Comparison of ENCODE assay signal across 17 cellular contexts in the genomic region with DNA sequence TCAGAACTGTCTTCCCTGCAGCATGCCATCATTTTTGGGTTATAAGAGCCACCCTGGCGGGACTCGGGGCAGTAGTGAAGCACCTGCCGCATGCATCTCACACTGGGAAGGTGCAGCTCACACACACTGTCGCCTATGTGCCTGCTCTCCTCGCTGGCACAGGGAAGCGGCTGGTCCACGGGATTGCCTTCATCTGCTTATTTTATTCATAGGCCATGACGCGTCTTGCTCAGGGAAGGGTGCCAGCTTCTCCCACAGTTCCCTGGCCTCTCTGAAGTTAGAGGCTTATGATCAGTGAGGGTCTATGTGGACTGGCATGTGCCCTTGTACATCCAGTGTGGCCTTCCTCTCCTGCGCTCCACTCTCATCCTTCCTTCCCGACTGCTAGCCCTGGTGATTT.
DNase-seq lines count a peak whose midpoint lies in the region; ATAC-seq and TF ChIP-seq lines count a peak whose summit lies in the region.
"Had no signal": no experiment of that assay in that cellular context is flagged by ENCODE, and none has a peak within 500 bp of the region (broad histone marks: within the 10 kb centered on the region; RNA-seq: fewer than 3 reads in every experiment).

No MANE protein-coding gene starts in this region.

- 0 out of 4 replicates have a peak overlapping the region, but pooled peaks of 1 of the 2 experiments have one; percentile 49 for H3K4me3 ChIP-seq in DND-41 (ENCODE audit: low read depth in 1 of 2, low read length in 2 of 2)
- H3K4me3 ChIP-seq: smooth muscle cell had no signal

- peaks cover 79% of the 10 kb centered on the region for H3K79me2 ChIP-seq in DND-41 (ENCODE audit: insufficient read depth, low read length)

- H3K36me3 ChIP-seq in DND-41 (ENCODE audit: insufficient read depth, low read length), result peaks cover 23% of the 10 kb centered on the region

- ATAC-seq in DND-41 (ENCODE audit: insufficient read depth, low read depth) (no peak), HG03108 (IDR thresholded peaks at IDR 0.05; ENCODE audit: unreplicated experiment) (no peak), HG03469 (IDR thresholded peaks at IDR 0.05; ENCODE audit: unreplicated experiment) (no peak), GM18867 (IDR thresholded peaks at IDR 0.05; ENCODE audit: unreplicated experiment) (no peak)

- H3K27ac ChIP-seq in DND-41 (ENCODE audit: low read length), result peak overlapping the region; percentile 92

- DNase-seq in activated CD4-positive, alpha-beta memory T cell treated with anti-CD3 and anti-CD28 coated beads for 36 hours, result no peak
- DNase-seq in activated CD4-positive, alpha-beta memory T cell treated with anti-CD3 and anti-CD28 coated beads, Interleukin-2, amount 10 ng/mL, durations not matched to agents 7 days and 5 days, result no peak
- DNase-seq in DND-41 (no peak), cerebellar cortex (ENCODE audit: low spot score) (peak; percentile 42), occipital lobe (lab: John Stamatoyannopoulos, UW) (peak; percentile 50)
- DNase-seq: Calu3, H7, Kasumi-1, NCI-H1694, NCI-H2171 treated with DMSO at 0.1 percent for 48 hours, NCI-H526 had no signal

- no peaks in the 10 kb centered on the region for H3K36me3 Mint-ChIP-seq in activated CD4-positive, alpha-beta memory T cell treated with anti-CD3 and anti-CD28 coated beads for 36 hours
- peaks cover 15% of the 10 kb centered on the region for H3K36me3 Mint-ChIP-seq in activated CD4-positive, alpha-beta memory T cell treated with anti-CD3 and anti-CD28 coated beads, Interleukin-2, amount 10 ng/mL, durations not matched to agents 7 days and 5 days (ENCODE audit: low read depth)

- H3K4me1 Mint-ChIP-seq in activated CD4-positive, alpha-beta memory T cell treated with anti-CD3 and anti-CD28 coated beads for 36 hours (ENCODE audit: low read depth), result peaks cover 47% of the 10 kb centered on the region
- peaks cover 26% of the 10 kb centered on the region for H3K4me1 Mint-ChIP-seq in activated CD4-positive, alpha-beta memory T cell treated with anti-CD3 and anti-CD28 coated beads, Interleukin-2, amount 10 ng/mL, durations not matched to agents 7 days and 5 days

- H3K9me3 Mint-ChIP-seq in activated CD4-positive, alpha-beta memory T cell treated with anti-CD3 and anti-CD28 coated beads for 36 hours, result no peaks in the 10 kb centered on the region
- no peaks in the 10 kb centered on the region for H3K9me3 Mint-ChIP-seq in activated CD4-positive, alpha-beta memory T cell treated with anti-CD3 and anti-CD28 coated beads, Interleukin-2, amount 10 ng/mL, durations not matched to agents 7 days and 5 days
- H3K9me3 Mint-ChIP-seq: activated CD4-positive, alpha-beta T cell treated with anti-CD3 and anti-CD28 coated beads, Interleukin-2, amount 10 ng/mL, durations not matched to agents 7 days and 5 days; central memory CD8-positive, alpha-beta T cell had no signal

- intact Hi-C loops in activated CD4-positive, alpha-beta memory T cell treated with anti-CD3 and anti-CD28 coated beads for 36 hours (cut with micrococcal nuclease), result loop anchor here (2.0 kb wide), 2 partner anchors 43 to 217 kb away; no protein-coding TSS in a partner anchor

- no peak overlapping the region for H3K4me3 Mint-ChIP-seq in activated CD4-positive, alpha-beta memory T cell treated with anti-CD3 and anti-CD28 coated beads for 36 hours
- no peak overlapping the region for H3K4me3 Mint-ChIP-seq in activated CD4-positive, alpha-beta memory T cell treated with anti-CD3 and anti-CD28 coated beads, Interleukin-2, amount 10 ng/mL, durations not matched to agents 7 days and 5 days

- peaks cover 54% of the 10 kb centered on the region for H3K4me1 ChIP-seq in DND-41 (ENCODE audit: insufficient read depth, low read length)

- no peaks in the 10 kb centered on the region for H3K27me3 ChIP-seq in DND-41 (ENCODE audit: insufficient read depth, low read length, poor library complexity)

- CTCF ChIA-PET in activated CD4-positive, alpha-beta memory T cell treated with anti-CD3 and anti-CD28 coated beads for 36 hours (lab: Charles Lee), result interaction anchor here (1.0 to 1.6 kb wide), 2 partner anchors 9 to 146 kb away, joined by 3 read pairs; no protein-coding TSS in a partner anchor
- CTCF ChIA-PET in activated CD4-positive, alpha-beta memory T cell treated with anti-CD3 and anti-CD28 coated beads, Interleukin-2, amount 10 ng/mL, durations not matched to agents 7 days and 5 days (lab: Charles Lee), result interaction anchor here (2.2 kb wide), 1 partner anchor 302 kb away, joined by 7 read pairs; no protein-coding TSS in a partner anchor

- no peak overlapping the region for H2AFZ ChIP-seq in DND-41 (ENCODE audit: low read depth, low read length)

- peak overlapping the region; percentile 55; the same call in 1 of the 2 replicates for H3K9ac ChIP-seq in DND-41 (ENCODE audit: low read depth, low read length)

- peak overlapping the region; percentile 90 for H3K27ac Mint-ChIP-seq in activated CD4-positive, alpha-beta memory T cell treated with anti-CD3 and anti-CD28 coated beads for 36 hours
- H3K27ac Mint-ChIP-seq in activated CD4-positive, alpha-beta memory T cell treated with anti-CD3 and anti-CD28 coated beads, Interleukin-2, amount 10 ng/mL, durations not matched to agents 7 days and 5 days, result no peak overlapping the region
- H3K27ac Mint-ChIP-seq: activated CD4-positive, alpha-beta T cell treated with anti-CD3 and anti-CD28 coated beads, Interleukin-2, amount 10 ng/mL, durations not matched to agents 7 days and 5 days had no signal

- POLR2A ChIA-PET in activated CD4-positive, alpha-beta memory T cell treated with anti-CD3 and anti-CD28 coated beads for 36 hours (lab: Charles Lee), result interaction anchor here (0.6 to 2.2 kb wide), 3 partner anchors 53 to 303 kb away, joined by 3 to 14 read pairs (median 3); a partner anchor contains a TSS
- POLR2A ChIA-PET in activated CD4-positive, alpha-beta memory T cell treated with anti-CD3 and anti-CD28 coated beads, Interleukin-2, amount 10 ng/mL, durations not matched to agents 7 days and 5 days (lab: Charles Lee), result interaction anchor here (0.8 to 3.7 kb wide), 3 partner anchors 77 to 304 kb away, joined by 4 to 38 read pairs (median 7); a partner anchor contains a TSS

- H4K20me1 ChIP-seq in DND-41 (ENCODE audit: insufficient read depth, low read length), result no peaks in the 10 kb centered on the region

- TF ChIP-seq CTCF in DND-41 (IDR thresholded peaks at IDR 0.05; ENCODE audit: borderline replicate concordance, extremely low read depth, low read length, poor library complexity, severe bottlenecking), result no peak

- H3K4me2 ChIP-seq in DND-41 (ENCODE audit: insufficient read depth, low read length), result peak overlapping the region; percentile 66
- H3K4me2 ChIP-seq: smooth muscle cell had no signal

- H3K9me3 ChIP-seq in DND-41 (ENCODE audit: insufficient read depth, low read length, severe bottlenecking), result no peaks in the 10 kb centered on the region

- H3K27me3 Mint-ChIP-seq in activated CD4-positive, alpha-beta memory T cell treated with anti-CD3 and anti-CD28 coated beads for 36 hours, result no peaks in the 10 kb centered on the region
- H3K27me3 Mint-ChIP-seq in activated CD4-positive, alpha-beta memory T cell treated with anti-CD3 and anti-CD28 coated beads, Interleukin-2, amount 10 ng/mL, durations not matched to agents 7 days and 5 days, result no peaks in the 10 kb centered on the region
- H3K27me3 Mint-ChIP-seq: activated CD4-positive, alpha-beta T cell treated with anti-CD3 and anti-CD28 coated beads, Interleukin-2, amount 10 ng/mL, durations not matched to agents 7 days and 5 days; central memory CD8-positive, alpha-beta T cell had no signal

Comparison
In these comparisons a context has a peak if more than half of its experiments do, and no peak if none do; other contexts are left out.
1. DNase-seq: peak in cerebellar cortex (single experiment) and occipital lobe (single experiment); none in activated CD4-positive, alpha-beta memory T cell treated with anti-CD3 and anti-CD28 coated beads for 36 hours (single experiment), activated CD4-positive, alpha-beta memory T cell treated with anti-CD3 and anti-CD28 coated beads, Interleukin-2, amount 10 ng/mL, durations not matched to agents 7 days and 5 days (single experiment) and DND-41 (single experiment).